ENCODE assay signal across 8 cellular contexts in the genomic region with DNA sequence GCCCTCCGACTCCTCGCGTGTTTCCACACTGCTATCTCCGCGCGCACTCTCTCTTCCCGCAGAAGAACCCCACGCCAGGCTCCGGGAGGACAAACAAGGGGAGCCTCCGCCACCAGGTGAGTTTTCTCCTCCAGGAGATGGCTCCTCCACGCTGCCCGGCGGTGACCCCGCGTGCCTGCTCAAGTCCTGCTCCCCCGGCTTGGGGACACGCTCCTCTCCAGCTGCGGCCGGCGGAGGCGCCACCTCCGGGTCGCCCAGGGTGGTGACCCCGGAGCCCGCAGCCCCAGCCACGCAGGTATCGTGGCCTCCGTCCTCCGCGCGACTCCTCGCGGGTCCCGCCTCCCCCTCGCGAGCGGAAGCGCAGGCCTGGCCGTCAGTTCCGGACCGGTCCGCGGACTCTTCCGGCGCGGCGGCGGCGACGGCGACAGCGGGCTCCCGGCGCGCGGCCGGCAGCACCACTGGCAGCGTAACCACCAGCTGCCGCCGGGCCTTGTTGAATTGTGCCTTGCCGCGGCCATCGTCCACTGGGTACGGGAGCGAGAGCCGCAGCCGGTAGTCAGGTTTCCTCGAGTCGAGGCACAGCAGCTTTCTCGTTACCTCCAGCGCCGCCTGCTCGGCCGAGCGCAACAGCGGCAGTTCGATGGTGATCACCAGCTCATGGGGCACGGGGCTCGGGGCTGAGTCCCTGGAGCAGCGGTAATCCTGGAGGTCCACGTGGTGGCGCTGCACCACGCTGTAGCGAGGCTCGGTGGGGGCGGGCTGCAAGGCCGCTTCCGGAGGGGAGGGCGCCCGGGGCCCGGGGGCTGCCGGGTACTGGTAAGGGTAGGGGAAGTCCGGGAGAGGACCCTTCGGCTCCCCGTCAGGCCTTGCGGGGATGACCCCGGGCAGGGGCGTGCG. TPM values are rescaled to one million over a fixed set of nuclear protein-coding genes. Genes with fewer than 3 reads are reported as not detected.
DNase-seq lines count a peak whose midpoint lies in the region; ATAC-seq and TF ChIP-seq lines count a peak whose summit lies in the region.

No MANE protein-coding gene starts in this region.

- TF ChIP-seq CTCF in Panc1 (IDR thresholded peaks at IDR 0.05), result peak; percentile 89

- in situ Hi-C loops in Panc1 (cut with HindIII; ENCODE audit: low pct_unique_long_range_greater_than_20kb, low sequenced_read_pairs), result no loop called here

- H3K9me3 ChIP-seq in KOPT-K1 (ENCODE audit: insufficient read depth, low read length, poor library complexity, severe bottlenecking) (no peaks in the 10 kb centered on the region), Panc1 (ENCODE audit: control insufficient read depth, insufficient read depth, low read depth, low read length) (no peaks in the 10 kb centered on the region)

- H3K27ac Mint-ChIP-seq in naive thymus-derived CD8-positive, alpha-beta T cell, result peak overlapping the region; percentile 90 to 98 (median 93)
- H3K27ac Mint-ChIP-seq in stimulated activated naive B cell treated with anti-CD40 and anti-IgM and Interleukin-4, amounts not matched to agents 10 μg/mL and 1 μg/mL and 100 μg/mL, for 72 hours, result peak overlapping the region; percentile 98

- H3K36me3 Mint-ChIP-seq in naive thymus-derived CD8-positive, alpha-beta T cell, result peaks cover 0 to 25% (median 2%) of the 10 kb centered on the region in 3 donors
- H3K36me3 Mint-ChIP-seq in stimulated activated naive B cell treated with anti-CD40 and anti-IgM and Interleukin-4, amounts not matched to agents 10 μg/mL and 1 μg/mL and 100 μg/mL, for 72 hours, result peaks cover 28 to 40% of the 10 kb centered on the region in 2 donors

- CTCF ChIA-PET in Panc1 (lab: Charles Lee), result interaction anchor here (0.6 to 1.6 kb wide), 4 partner anchors 8 to 220 kb away, joined by 3 to 5 read pairs (median 4); partner anchors contain the start of gene NEMF

- no peaks in the 10 kb centered on the region for H3K27me3 Mint-ChIP-seq in naive thymus-derived CD8-positive, alpha-beta T cell
- H3K27me3 Mint-ChIP-seq in stimulated activated naive B cell treated with anti-CD40 and anti-IgM and Interleukin-4, amounts not matched to agents 10 μg/mL and 1 μg/mL and 100 μg/mL, for 72 hours, result no peaks in the 10 kb centered on the region

- BruUV-seq in Panc1 (replicated peaks; lab: Mats Ljungman, UMichigan), result no TSS peak

- DNase-seq in EH (ENCODE audit: low read depth) (peak; percentile 94), Panc1 (ENCODE audit: low read depth, low spot score) (peak; percentile 61), activated T-helper 1 cell treated with Interleukin-2 at 50 U/mL for 16 hours (ENCODE audit: low read depth) (peak; percentile 89), fibroblast of gingiva (ENCODE audit: low read depth) (peak; percentile 94)
- peak; percentile 90 to 97 (median 94) for DNase-seq in naive thymus-derived CD8-positive, alpha-beta T cell
- peak; percentile 92 for DNase-seq in stimulated activated naive B cell treated with anti-CD40 and anti-IgM and Interleukin-4, amounts not matched to agents 10 μg/mL and 1 μg/mL and 100 μg/mL, for 72 hours

- peaks cover 15 to 65% (median 56%) of the 10 kb centered on the region in 4 donors for H3K4me1 Mint-ChIP-seq in naive thymus-derived CD8-positive, alpha-beta T cell
- peaks cover 15 to 52% of the 10 kb centered on the region in 2 donors for H3K4me1 Mint-ChIP-seq in stimulated activated naive B cell treated with anti-CD40 and anti-IgM and Interleukin-4, amounts not matched to agents 10 μg/mL and 1 μg/mL and 100 μg/mL, for 72 hours

- ATAC-seq in GM21825 (IDR thresholded peaks at IDR 0.05; ENCODE audit: unreplicated experiment), result peak; percentile 78
- ATAC-seq in Panc1, result peak; percentile 93
- peak; percentile 78 to 82 for ATAC-seq in naive thymus-derived CD8-positive, alpha-beta T cell
- ATAC-seq in stimulated activated naive B cell treated with anti-CD40 and anti-IgM and Interleukin-4, amounts not matched to agents 10 μg/mL and 1 μg/mL and 100 μg/mL, for 72 hours (replicated peaks), result peak; percentile 82 to 88

- no peaks in the 10 kb centered on the region for H3K4me1 ChIP-seq in Panc1 (ENCODE audit: control insufficient read depth, insufficient read depth, low read length)

- no peaks in the 10 kb centered on the region for H3K9me3 Mint-ChIP-seq in naive thymus-derived CD8-positive, alpha-beta T cell
- H3K9me3 Mint-ChIP-seq in stimulated activated naive B cell treated with anti-CD40 and anti-IgM and Interleukin-4, amounts not matched to agents 10 μg/mL and 1 μg/mL and 100 μg/mL, for 72 hours, result no peaks in the 10 kb centered on the region

- POLR2A ChIA-PET in Panc1 (lab: Charles Lee), result interaction anchor here (0.5 to 0.7 kb wide), 4 partner anchors 24 to 474 kb away, joined by 3 to 7 read pairs (median 4); partner anchors contain the start of gene POLE2
- POLR2A ChIA-PET in naive thymus-derived CD8-positive, alpha-beta T cell (lab: Charles Lee), result interaction anchor here (0.9 to 6.3 kb wide), 20 partner anchors 9 to 898 kb away, joined by 3 to 203 read pairs (median 4); partner anchors contain the start of genes KLHDC1, KLHDC2, LRR1 and MGAT2

- H3K36me3 ChIP-seq in KOPT-K1 (ENCODE audit: insufficient read depth, low read length) (peaks cover 36% of the 10 kb centered on the region), Panc1 (ENCODE audit: control insufficient read depth, insufficient read depth, low read length) (no peaks in the 10 kb centered on the region; the same call in none of the 2 replicates)

- H3K27me3 ChIP-seq in Panc1 (ENCODE audit: control insufficient read depth, insufficient read depth, low read length), result no peaks in the 10 kb centered on the region

- intact Hi-C loops in Panc1 (cut with micrococcal nuclease; ENCODE audit: unreplicated experiment), result loop anchor here (5.0 kb wide), 1 partner anchor 133 kb away; the partner anchor contains the start of gene KLHDC2

- H3K4me3 Mint-ChIP-seq in naive thymus-derived CD8-positive, alpha-beta T cell, result peak overlapping the region; percentile 92 to 99 (median 96)
- peak overlapping the region; percentile 91 to 99 for H3K4me3 Mint-ChIP-seq in stimulated activated naive B cell treated with anti-CD40 and anti-IgM and Interleukin-4, amounts not matched to agents 10 μg/mL and 1 μg/mL and 100 μg/mL, for 72 hours

- peak overlapping the region; percentile 75 to 92 for H3K4me3 ChIP-seq in Panc1 (ENCODE audit: low read depth in 2 of 2, low read length in 2 of 2)

- H3K27ac ChIP-seq in KOPT-K1 (ENCODE audit: low read depth, low read length, poor library complexity, severe bottlenecking) (peak overlapping the region; percentile 83), Panc1 (ENCODE audit: low read length) (peak overlapping the region; percentile 96)

RNA-seq across cellular contexts. Expression of gene DNAAF2, which starts 1.1 kb away (rescaled TPM):
- 8.2 TPM for total RNA-seq in Panc1 (2021; ENCODE audit: unreplicated experiment)
- polyA plus RNA-seq in Panc1 (2012; ENCODE audit: insufficient read length), result 8.3 TPM
- total RNA-seq in naive thymus-derived CD8-positive, alpha-beta T cell, result 1 to 10 TPM; 6.9 TPM
- 10 to 100 TPM; 10.1 to 16.7 (median 12.3) TPM for polyA plus RNA-seq in naive thymus-derived CD8-positive, alpha-beta T cell

RNA-seq across cellular contexts. Expression of gene MGAT2, which starts 13.3 kb away (rescaled TPM):
- 51.4 TPM for total RNA-seq in Panc1 (2021; ENCODE audit: unreplicated experiment)
- polyA plus RNA-seq in Panc1 (2012; ENCODE audit: insufficient read length), result 24.6 TPM
- 10 to 100 TPM; 24.9 to 26.9 TPM for total RNA-seq in naive thymus-derived CD8-positive, alpha-beta T cell
- polyA plus RNA-seq in naive thymus-derived CD8-positive, alpha-beta T cell, result 10 to 100 TPM; 15.8 to 25.9 (median 19.8) TPM

RNA-seq across cellular contexts. Expression of gene RPL36AL, which starts 13.5 kb away (rescaled TPM):
- 136 TPM for total RNA-seq in Panc1 (2021; ENCODE audit: unreplicated experiment)
- 167 TPM for polyA plus RNA-seq in Panc1 (2012; ENCODE audit: insufficient read length)
- total RNA-seq in naive thymus-derived CD8-positive, alpha-beta T cell, result 100 to 1,000 TPM; 259 to 268 TPM
- 100 to 1,000 TPM; 489 to 628 (median 623) TPM for polyA plus RNA-seq in naive thymus-derived CD8-positive, alpha-beta T cell

RNA-seq across cellular contexts. Expression of gene LRR1, which starts 35.2 kb away (rescaled TPM):
- total RNA-seq in Panc1 (2021; ENCODE audit: unreplicated experiment), result 23.3 TPM
- 11.6 TPM for polyA plus RNA-seq in Panc1 (2012; ENCODE audit: insufficient read length)
- 10 to 100 TPM; 12.1 to 12.9 TPM for total RNA-seq in naive thymus-derived CD8-positive, alpha-beta T cell
- polyA plus RNA-seq in naive thymus-derived CD8-positive, alpha-beta T cell, result 10 to 100 TPM in 1 of 3 donors, 1 to 10 TPM in 2; 8.5 to 10.4 (median 8.9) TPM

RNA-seq across cellular contexts. Expression of gene RPS29, which starts 47.7 kb away (rescaled TPM):
- total RNA-seq in Panc1 (2021; ENCODE audit: unreplicated experiment), result 866 TPM
- polyA plus RNA-seq in Panc1 (2012; ENCODE audit: insufficient read length), result 1,233 TPM
- total RNA-seq in naive thymus-derived CD8-positive, alpha-beta T cell, result 1,000 to 10,000 TPM; 2,453 to 3,084 TPM
- polyA plus RNA-seq in naive thymus-derived CD8-positive, alpha-beta T cell, result over 10,000 TPM; 11,853 to 13,490 (median 12,998) TPM

Comparison
In these comparisons a context has a peak if more than half of its experiments do, and no peak if none do; other contexts are left out.
1. Peak in every context shown above with its lines: DNase-seq, ATAC-seq, H3K4me3 ChIP-seq and H3K27ac ChIP-seq.